ENCODE assay signal across 8 cellular contexts in genomic region chr10:18650618-18651017, GRCh38. TPM values are rescaled to one million over a fixed set of nuclear protein-coding genes. Genes with fewer than 3 reads are reported as not detected.
A peak's percentile ranks its signal among the peaks of the same experiment; 100 is the strongest.
DNase-seq lines count a peak whose midpoint lies in the region; ATAC-seq, FAIRE-seq and TF ChIP-seq lines count a peak whose summit lies in the region.

No MANE protein-coding gene starts in this region.

- H3K4me1 ChIP-seq in kidney (ENCODE audit: control insufficient read depth in 1 of 2, insufficient read depth in 1 of 2, low read depth in 1 of 2, low read length in 2 of 2) (peaks cover 0 to 2% of the 10 kb centered on the region in 2 donors), thoracic aorta (ENCODE audit: control insufficient read depth in 1 of 2, low read depth in 2 of 2) (peaks cover 14 to 27% of the 10 kb centered on the region in 2 donors)

- CTCF ChIA-PET in activated CD4-positive, alpha-beta T cell treated with anti-CD3 and anti-CD28 coated beads for 36 hours (lab: Charles Lee), result no interaction called here

- H3K27ac Mint-ChIP-seq in activated CD4-positive, alpha-beta T cell treated with anti-CD3 and anti-CD28 coated beads for 36 hours, result peak overlapping the region; percentile 93
- H3K27ac Mint-ChIP-seq in activated T-helper 1 cell treated with anti-CD3 and anti-CD28 coated beads, Interleukin-12 subunit alpha, Interleukin-12 subunit beta, Interleukin-2, Interleukin-4 antibody, amounts not matched to agents 30 ng/mL and 10 ng/mL and 1 ng/mL, durations not matched to agents 14 hours and 24 hours and 36 hours, result peak overlapping the region; percentile 96

- TF ChIP-seq CTCF in kidney (IDR thresholded peaks at IDR 0.05; ENCODE audit: borderline replicate concordance, extremely low read depth, insufficient read depth) (no peak), thoracic aorta (IDR thresholded peaks at IDR 0.05) (no peak), GM10266 (IDR thresholded peaks at IDR 0.05; ENCODE audit: control insufficient read depth, insufficient read depth, low read depth, missing control alignments) (no peak)

- ATAC-seq in activated CD4-positive, alpha-beta T cell treated with anti-CD3 and anti-CD28 coated beads for 36 hours, result no peak
- ATAC-seq in thoracic aorta (ENCODE audit: insufficient number of reproducible peaks, low FRiP score, low read depth) (no peak), GM18867 (IDR thresholded peaks at IDR 0.05; ENCODE audit: unreplicated experiment) (no peak), GM21825 (IDR thresholded peaks at IDR 0.05; ENCODE audit: unreplicated experiment) (no peak)

- H3K9me3 ChIP-seq in kidney (ENCODE audit: control insufficient read depth in 1 of 2, low read length in 2 of 2) (no peaks in the 10 kb centered on the region), thoracic aorta (no peaks in the 10 kb centered on the region)

- H3K27me3 Mint-ChIP-seq in activated CD4-positive, alpha-beta T cell treated with anti-CD3 and anti-CD28 coated beads for 36 hours, result no peaks in the 10 kb centered on the region
- H3K27me3 Mint-ChIP-seq in activated T-helper 1 cell treated with anti-CD3 and anti-CD28 coated beads, Interleukin-12 subunit alpha, Interleukin-12 subunit beta, Interleukin-2, Interleukin-4 antibody, amounts not matched to agents 30 ng/mL and 10 ng/mL and 1 ng/mL, durations not matched to agents 14 hours and 24 hours and 36 hours (ENCODE audit: insufficient read depth), result no peaks in the 10 kb centered on the region

- peak overlapping the region; percentile 97 for H3K4me3 Mint-ChIP-seq in activated CD4-positive, alpha-beta T cell treated with anti-CD3 and anti-CD28 coated beads for 36 hours
- H3K4me3 Mint-ChIP-seq in activated T-helper 1 cell treated with anti-CD3 and anti-CD28 coated beads, Interleukin-12 subunit alpha, Interleukin-12 subunit beta, Interleukin-2, Interleukin-4 antibody, amounts not matched to agents 30 ng/mL and 10 ng/mL and 1 ng/mL, durations not matched to agents 14 hours and 24 hours and 36 hours, result peak overlapping the region; percentile 96

- FAIRE-seq in kidney (lab: Jason Lieb, UNC), result no peak

- H3K27ac ChIP-seq in kidney (ENCODE audit: low read depth in 2 of 2, low read length in 2 of 2), result peak overlapping the region in 1 of 2 donors; percentile 95
- H3K27ac ChIP-seq in thoracic aorta, result no peak overlapping the region

- no peaks in the 10 kb centered on the region for H3K27me3 ChIP-seq in thoracic aorta (replicated peaks; ENCODE audit: insufficient read depth)

- H3K4me3 ChIP-seq in kidney (ENCODE audit: low read length in 2 of 2) (peak overlapping the region; percentile 96 to 99), thoracic aorta (peak overlapping the region; percentile 94)

- POLR2A ChIA-PET in activated CD4-positive, alpha-beta T cell treated with anti-CD3 and anti-CD28 coated beads for 36 hours (lab: Charles Lee), result no interaction called here

- H3K36me3 ChIP-seq in kidney (ENCODE audit: control insufficient read depth in 1 of 2, insufficient read depth in 2 of 2, low read length in 2 of 2), result no peaks in the 10 kb centered on the region
- H3K36me3 ChIP-seq in thoracic aorta, result peaks cover 7% of the 10 kb centered on the region

- H3K36me3 Mint-ChIP-seq in activated CD4-positive, alpha-beta T cell treated with anti-CD3 and anti-CD28 coated beads for 36 hours (ENCODE audit: low read depth), result peaks cover 12% of the 10 kb centered on the region
- H3K36me3 Mint-ChIP-seq in activated T-helper 1 cell treated with anti-CD3 and anti-CD28 coated beads, Interleukin-12 subunit alpha, Interleukin-12 subunit beta, Interleukin-2, Interleukin-4 antibody, amounts not matched to agents 30 ng/mL and 10 ng/mL and 1 ng/mL, durations not matched to agents 14 hours and 24 hours and 36 hours (ENCODE audit: low read depth), result peaks cover 11% of the 10 kb centered on the region

- no peaks in the 10 kb centered on the region for H3K9me3 Mint-ChIP-seq in activated CD4-positive, alpha-beta T cell treated with anti-CD3 and anti-CD28 coated beads for 36 hours (ENCODE audit: low read depth)
- H3K9me3 Mint-ChIP-seq in activated T-helper 1 cell treated with anti-CD3 and anti-CD28 coated beads, Interleukin-12 subunit alpha, Interleukin-12 subunit beta, Interleukin-2, Interleukin-4 antibody, amounts not matched to agents 30 ng/mL and 10 ng/mL and 1 ng/mL, durations not matched to agents 14 hours and 24 hours and 36 hours, result no peaks in the 10 kb centered on the region

- intact Hi-C loops in activated CD4-positive, alpha-beta T cell treated with anti-CD3 and anti-CD28 coated beads for 36 hours (cut with DNase I, micrococcal nuclease), result loop anchor here (1.0 to 10.0 kb wide), 4 partner anchors 9 to 1446 kb away; partner anchors contain the start of genes ARL5B (in 2 of the 2) and TRDMT1 (in 1 of the 2)
- intact Hi-C loops in activated T-helper 1 cell treated with anti-CD3 and anti-CD28 coated beads, Interleukin-12 subunit alpha, Interleukin-12 subunit beta, Interleukin-2, Interleukin-4 antibody, amounts not matched to agents 30 ng/mL and 10 ng/mL and 1 ng/mL, durations not matched to agents 14 hours and 24 hours and 36 hours (cut with micrococcal nuclease), result loop anchor here (1.0 to 10.0 kb wide), 6 partner anchors 9 to 1626 kb away; partner anchors contain the start of genes ARL5B, STAM and TRDMT1
- intact Hi-C loops in kidney (cut with DNase I), result no loop called here

- H3K9ac ChIP-seq in kidney (ENCODE audit: low read length in 2 of 2), result peak overlapping the region; percentile 97 to 98

- DNase-seq in activated CD4-positive, alpha-beta T cell treated with anti-CD3 and anti-CD28 coated beads for 36 hours, result no peak
- no peak for DNase-seq in activated CD4-positive, alpha-beta T cell treated with anti-CD3 and anti-CD28 coated beads, Interleukin-2, amount 50 U/mL, for 1 hour
- no peak for DNase-seq in activated T-helper 1 cell treated with anti-CD3 and anti-CD28 coated beads, Interleukin-12 subunit alpha, Interleukin-12 subunit beta, Interleukin-2, Interleukin-4 antibody, amounts not matched to agents 30 ng/mL and 10 ng/mL and 1 ng/mL, durations not matched to agents 14 hours and 24 hours and 36 hours (ENCODE audit: low spot score)
- DNase-seq in kidney (no peak), thoracic aorta (ENCODE audit: low spot score) (no peak), GM10266 (ENCODE audit: extremely low spot score) (no peak)

- peaks cover 29% of the 10 kb centered on the region for H3K4me1 Mint-ChIP-seq in activated CD4-positive, alpha-beta T cell treated with anti-CD3 and anti-CD28 coated beads for 36 hours
- H3K4me1 Mint-ChIP-seq in activated T-helper 1 cell treated with anti-CD3 and anti-CD28 coated beads, Interleukin-12 subunit alpha, Interleukin-12 subunit beta, Interleukin-2, Interleukin-4 antibody, amounts not matched to agents 30 ng/mL and 10 ng/mL and 1 ng/mL, durations not matched to agents 14 hours and 24 hours and 36 hours (ENCODE audit: low read depth), result peaks cover 48% of the 10 kb centered on the region

RNA-seq across cellular contexts. Expression of gene NSUN6, which starts 0.8 kb away (rescaled TPM):
- 10 to 100 TPM; 15.7 to 16.0 TPM for total RNA-seq in activated CD4-positive, alpha-beta T cell treated with anti-CD3 and anti-CD28 coated beads for 36 hours
- total RNA-seq in activated T-helper 1 cell treated with anti-CD3 and anti-CD28 coated beads, Interleukin-12 subunit alpha, Interleukin-12 subunit beta, Interleukin-2, Interleukin-4 antibody, amounts not matched to agents 30 ng/mL and 10 ng/mL and 1 ng/mL, durations not matched to agents 14 hours and 24 hours and 36 hours, result 12.2 and 12.8 TPM in 2 replicates
- total RNA-seq in kidney (19.3 TPM), thoracic aorta (10 to 100 TPM; 12.7 to 19.8 TPM)
- 6.3 TPM for polyA plus RNA-seq in kidney (ENCODE audit: insufficient read depth, low read depth, low replicate concordance)

RNA-seq across cellular contexts. Expression of gene ARL5B, which starts 8.6 kb away (rescaled TPM):
- 10 to 100 TPM; 11.3 to 12.0 TPM for total RNA-seq in activated CD4-positive, alpha-beta T cell treated with anti-CD3 and anti-CD28 coated beads for 36 hours
- total RNA-seq in activated T-helper 1 cell treated with anti-CD3 and anti-CD28 coated beads, Interleukin-12 subunit alpha, Interleukin-12 subunit beta, Interleukin-2, Interleukin-4 antibody, amounts not matched to agents 30 ng/mL and 10 ng/mL and 1 ng/mL, durations not matched to agents 14 hours and 24 hours and 36 hours, result 14.4 and 15.2 TPM in 2 replicates
- total RNA-seq in kidney, result 9.7 TPM
- polyA plus RNA-seq in kidney (ENCODE audit: insufficient read depth, low read depth, low replicate concordance), result 3.0 TPM
- total RNA-seq in thoracic aorta, result 10 to 100 TPM; 10.2 to 18.6 TPM
